Comparison of ENCODE assay signal across 1 cellular context in genomic region chr16:20643638-20644037, GRCh38. TPM values are rescaled to one million over a fixed set of nuclear protein-coding genes. Genes with fewer than 3 reads are reported as not detected.
"Had no signal": no experiment of that assay in that cellular context is flagged by ENCODE, and none has a peak within 500 bp of the region (broad histone marks: within the 10 kb centered on the region; RNA-seq: fewer than 3 reads in every experiment).

No MANE protein-coding gene starts in this region.

RNA-seq across cellular contexts. Expression of gene ACSM1, which starts 53.8 kb away (rescaled TPM):
- total RNA-seq: G401 had no signal
